23 cellular contexts compared by ENCODE assay signal in the genomic region with DNA sequence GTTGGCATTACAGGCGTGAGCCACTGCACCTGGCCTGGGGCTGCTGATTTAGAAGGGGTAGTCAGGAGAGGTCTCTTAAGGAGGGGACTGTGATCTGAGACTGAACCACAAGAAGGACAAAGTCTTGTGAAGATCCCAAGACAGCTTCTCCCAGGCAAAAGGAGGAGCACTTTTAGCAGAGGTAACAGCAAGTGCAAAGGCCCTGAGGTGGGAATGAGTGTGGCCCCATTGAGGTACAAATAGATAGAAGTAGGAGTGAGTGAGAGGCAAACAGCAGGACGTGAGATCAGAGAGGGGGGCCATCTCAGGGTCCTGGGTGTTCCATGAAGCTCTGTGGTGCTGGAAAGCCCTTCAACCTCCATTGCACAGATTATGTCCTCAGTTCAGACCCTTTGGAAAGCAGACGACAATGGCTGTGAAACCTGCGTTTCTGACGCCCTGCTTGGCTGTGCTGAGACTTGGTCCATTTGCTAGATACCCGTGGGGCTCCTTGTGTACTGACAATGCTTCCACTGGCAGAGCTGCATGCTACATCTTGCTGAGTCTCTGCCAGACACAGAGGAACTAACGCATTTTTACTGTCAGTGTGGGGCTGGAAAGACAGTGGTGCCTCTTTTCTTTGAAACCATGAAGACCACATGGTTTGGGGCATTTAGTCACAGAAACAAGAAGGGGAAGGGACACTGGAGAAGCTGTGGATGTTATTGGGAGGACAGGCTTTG. TPM values are rescaled to one million over a fixed set of nuclear protein-coding genes. Genes with fewer than 3 reads are reported as not detected.
DNase-seq lines count a peak whose midpoint lies in the region; ATAC-seq, FAIRE-seq and TF ChIP-seq lines count a peak whose summit lies in the region.
"Had no signal": no experiment of that assay in that cellular context is flagged by ENCODE, and none has a peak within 500 bp of the region (broad histone marks: within the 10 kb centered on the region; RNA-seq: fewer than 3 reads in every experiment).

No MANE protein-coding gene starts in this region.

- no peak overlapping the region for H4K8ac ChIP-seq in neuronal stem cell (ENCODE audit: low read depth, low read length)

- no peak for TF ChIP-seq CTCF in HEK293 (tag by site-specific recombination; IDR thresholded peaks at IDR 0.05)
- TF ChIP-seq CTCF in GM12878 (IDR thresholded peaks at IDR 0.05 in 2 of 3, conservative IDR thresholded peaks at IDR 0.05 in 1 of 3; ENCODE audit: control insufficient read depth in 2 of 3, extremely low read depth in 1 of 3, insufficient read depth in 1 of 3, low read depth in 3 of 3, low read length in 3 of 3), result no peak
- no peak for TF ChIP-seq CTCF in gastroesophageal sphincter (IDR thresholded peaks at IDR 0.05)
- TF ChIP-seq CTCF in osteoblast (IDR thresholded peaks at IDR 0.05; ENCODE audit: extremely low read depth, low read depth, low read length), result no peak

- no peak overlapping the region for H3K4me3 ChIP-seq in HEK293 (ENCODE audit: low read depth, low read length)
- H3K4me3 ChIP-seq in GM12878, result no peak overlapping the region
- no peak overlapping the region for H3K4me3 ChIP-seq in neuronal stem cell (ENCODE audit: low read length in 2 of 2)
- no peak overlapping the region for H3K4me3 ChIP-seq in gastroesophageal sphincter
- no peak overlapping the region for H3K4me3 ChIP-seq in osteoblast (ENCODE audit: insufficient read depth, low read length)
- H3K4me3 ChIP-seq: PC-9 had no signal

- no peak overlapping the region for H2AK5ac ChIP-seq in neuronal stem cell (ENCODE audit: low read depth, low read length)

- no peak overlapping the region for H2BK12ac ChIP-seq in neuronal stem cell (ENCODE audit: low read length)

- ATAC-seq in GM12878 (0 out of 3 replicates have a peak, but pooled peaks have one; percentile 17), gastroesophageal sphincter (no peak)

- FAIRE-seq in GM12878 (lab: Jason Lieb, UNC), result no peak
- FAIRE-seq: GM19239, HTR-8/SVneo had no signal

- H3K9me3 ChIP-seq in HEK293 (ENCODE audit: control insufficient read depth, insufficient read depth, low read depth, low read length) (no peaks in the 10 kb centered on the region), GM12878 (replicated peaks; ENCODE audit: control insufficient read depth, insufficient read depth, low read length) (no peaks in the 10 kb centered on the region), neuronal stem cell (replicated peaks in 1 of 2; ENCODE audit: control insufficient read depth in 2 of 2, insufficient read depth in 1 of 2, low read depth in 1 of 2, low read length in 2 of 2) (no peaks in the 10 kb centered on the region), gastroesophageal sphincter (no peaks in the 10 kb centered on the region), osteoblast (ENCODE audit: low read depth, low read length) (no peaks in the 10 kb centered on the region)

- no peak overlapping the region for H2BK15ac ChIP-seq in neuronal stem cell (ENCODE audit: low read length)

- TF ChIP-seq EP300 in GM12878 (IDR thresholded peaks at IDR 0.05; ENCODE audit: borderline replicate concordance in 1 of 2, control insufficient read depth in 1 of 2, low read depth in 2 of 2, low read length in 2 of 2) (no peak), gastroesophageal sphincter (IDR thresholded peaks at IDR 0.05) (no peak)

- no peak overlapping the region for H2BK5ac ChIP-seq in neuronal stem cell (ENCODE audit: low read length)

- no peak for TF ChIP-seq RAD21 in GM12878 (IDR thresholded peaks at IDR 0.05; ENCODE audit: insufficient read depth, low read depth, low read length)

- SMC1A ChIA-PET in GM12878 (lab: Charles Lee; ENCODE audit: uncharacterized antibody, unreplicated experiment), result interaction anchor here (1.4 kb wide), 1 partner anchor 12 kb away, joined by 3 read pairs; no protein-coding TSS in a partner anchor

- CTCF ChIA-PET in HEK293 (lab: Yijun Ruan, JAX), result no interaction called here
- CTCF ChIA-PET in GM12878 (lab: Yijun Ruan, JAX), result interaction anchor here (0.7 kb wide), 1 partner anchor 376 kb away, joined by 3 read pairs; no protein-coding TSS in a partner anchor

- TF ChIP-seq POLR2A in GM12878 (IDR thresholded peaks at IDR 0.05; ENCODE audit: low read depth, low read length) (no peak), gastroesophageal sphincter (IDR thresholded peaks at IDR 0.05) (no peak)

- H4K91ac ChIP-seq in neuronal stem cell (ENCODE audit: low read depth, low read length, poor library complexity), result no peak overlapping the region

- no TSS peak for BruUV-seq in GM12878 (replicated peaks; lab: Mats Ljungman, UMichigan)

- intact Hi-C loops in GM12878 (cut with micrococcal nuclease; ENCODE audit: unreplicated experiment), result no loop called here

- H4K20me1 ChIP-seq in GM12878 (ENCODE audit: control insufficient read depth, insufficient read depth), result no peaks in the 10 kb centered on the region
- no peaks in the 10 kb centered on the region for H4K20me1 ChIP-seq in osteoblast (ENCODE audit: insufficient read depth, low read length)

- H3K4me1 ChIP-seq in HEK293 (ENCODE audit: control insufficient read depth, insufficient read depth, low read length) (no peaks in the 10 kb centered on the region), GM12878 (ENCODE audit: control insufficient read depth, insufficient read depth, low read length) (no peaks in the 10 kb centered on the region), neuronal stem cell (ENCODE audit: control insufficient read depth in 2 of 2, insufficient read depth in 1 of 2, low read depth in 1 of 2, low read length in 2 of 2) (peaks cover 0 to 11% of the 10 kb centered on the region in 2 donors), gastroesophageal sphincter (no peaks in the 10 kb centered on the region), osteoblast (ENCODE audit: insufficient read depth, low read length) (peaks cover 3% of the 10 kb centered on the region)

- H3K14ac ChIP-seq in neuronal stem cell (ENCODE audit: low read length), result peak overlapping the region; percentile 49

- H3K9ac ChIP-seq in GM12878 (ENCODE audit: control insufficient read depth, insufficient read depth, low read length) (no peak overlapping the region), neuronal stem cell (ENCODE audit: low read depth, low read length, poor library complexity) (no peak overlapping the region)

- in situ Hi-C loops in GM12878 (cut with MboI) (no loop called here), KBM-7 (cut with MboI; ENCODE audit: low pct_unique_long_range_greater_than_20kb, low sequenced_read_pairs) (no loop called here)

- DNase-seq in DMS53 (lab: John Stamatoyannopoulos, UW) (peak; percentile 15), DMS53 treated with DMSO at 0.1 percent for 48 hours (lab: John Stamatoyannopoulos, UW; ENCODE audit: unreplicated experiment) (no peak), GM12878 (ENCODE audit: low read depth, low spot score) (no peak), neuronal stem cell (ENCODE audit: low spot score) (no peak), KBM-7 (no peak), osteoblast (ENCODE audit: insufficient read length, low spot score, missing footprints) (no peak)
- DNase-seq: AML-193, EL, GF-D8, Karpas-422, NCI-H2171, NCI-H524 treated with DMSO at 0.1 percent for 48 hours, NCI-H82, PC-9, SIG-M5 had no signal

- H2BK120ac ChIP-seq in neuronal stem cell (ENCODE audit: low read depth, low read length), result no peak overlapping the region

- H3K4ac ChIP-seq in neuronal stem cell (ENCODE audit: low read length), result no peak overlapping the region

- H3K18ac ChIP-seq in neuronal stem cell (ENCODE audit: low read length), result peak overlapping the region; percentile 30

- H3K27ac ChIP-seq in HEK293 (ENCODE audit: extremely low read depth, low read depth, low read length), result no peak overlapping the region
- H3K27ac ChIP-seq in GM12878 (ENCODE audit: control insufficient read depth, insufficient read depth), result no peak overlapping the region
- H3K27ac ChIP-seq in neuronal stem cell (replicated peaks; ENCODE audit: low read length), result no peak overlapping the region
- no peak overlapping the region for H3K27ac ChIP-seq in gastroesophageal sphincter
- no peak overlapping the region for H3K27ac ChIP-seq in osteoblast (ENCODE audit: low read depth, low read length)
- H3K27ac ChIP-seq: 22Rv1, C4-2B, PC-9, RWPE1 had no signal

- H3K79me1 ChIP-seq in neuronal stem cell (ENCODE audit: low read depth, low read length), result no peaks in the 10 kb centered on the region

- 27% methylated on average over 7 of the region's 7 CpGs for WGBS in GM12878 (ENCODE audit: insufficient coverage, insufficient replicate concordance, low lambda C conversion rate, missing lambda C conversion rate)
- WGBS in neuronal stem cell (ENCODE audit: extremely low coverage in 2 of 2, insufficient read length in 2 of 2, insufficient replicate concordance in 1 of 2), 2 donors, result no CpG with 5 or more reads among the region's 7 CpGs
- 85 to 90% methylated on average over 4 to 6 of the region's 7 CpGs for WGBS in gastroesophageal sphincter (ENCODE audit: low coverage in 1 of 2), 2 donors

- H3K79me2 ChIP-seq in GM12878 (ENCODE audit: control insufficient read depth, insufficient read depth, low read length) (no peaks in the 10 kb centered on the region), osteoblast (ENCODE audit: insufficient read depth, low read length) (no peaks in the 10 kb centered on the region)

- RAD21 ChIA-PET in GM12878 (lab: Charles Lee; ENCODE audit: unreplicated experiment), result no interaction called here

- no peak overlapping the region for H3K23ac ChIP-seq in neuronal stem cell (ENCODE audit: low read depth, low read length, poor library complexity)

- H2AFZ ChIP-seq in GM12878 (ENCODE audit: control insufficient read depth, low read depth, low read length) (no peak overlapping the region), neuronal stem cell (ENCODE audit: low read length) (no peak overlapping the region), osteoblast (ENCODE audit: low read length) (no peak overlapping the region)
- H2AFZ ChIP-seq: PC-9 had no signal

- H3K4me2 ChIP-seq in GM12878 (ENCODE audit: control insufficient read depth, insufficient read depth) (no peak overlapping the region), neuronal stem cell (ENCODE audit: insufficient read depth, low read length, poor library complexity, severe bottlenecking) (no peak overlapping the region), osteoblast (ENCODE audit: insufficient read depth, low read length) (no peak overlapping the region)
- H3K4me2 ChIP-seq: PC-9 had no signal

- POLR2A ChIA-PET in HEK293 (lab: Yijun Ruan, JAX), result no interaction called here
- POLR2A ChIA-PET in GM12878 (lab: Charles Lee), result no interaction called here

- H3K36me3 ChIP-seq in HEK293 (ENCODE audit: control insufficient read depth in 2 of 2, insufficient read depth in 1 of 2, low read length in 2 of 2), result no peaks in the 10 kb centered on the region
- H3K36me3 ChIP-seq in GM12878 (ENCODE audit: control insufficient read depth in 2 of 2, insufficient read depth in 2 of 2, low read length in 1 of 2), result no peaks in the 10 kb centered on the region
- no peaks in the 10 kb centered on the region for H3K36me3 ChIP-seq in neuronal stem cell (replicated peaks in 1 of 2; ENCODE audit: control insufficient read depth in 2 of 2, insufficient read depth in 2 of 2, low read length in 2 of 2)
- no peaks in the 10 kb centered on the region for H3K36me3 ChIP-seq in gastroesophageal sphincter
- H3K36me3 ChIP-seq in osteoblast (ENCODE audit: insufficient read depth, low read length), result no peaks in the 10 kb centered on the region

- peaks cover 0 to 2% of the 10 kb centered on the region in 2 experiments; a peak in 1 of 4 replicates for H3K27me3 ChIP-seq in GM12878 (replicated peaks in 1 of 2; ENCODE audit: control insufficient read depth in 2 of 2, insufficient read depth in 2 of 2, low read length in 1 of 2)
- H3K27me3 ChIP-seq in neuronal stem cell (ENCODE audit: control insufficient read depth in 3 of 3, insufficient read depth in 3 of 3, low read depth in 1 of 3, low read length in 3 of 3), result peaks cover 0 to 18% (median 0%) of the 10 kb centered on the region in 3 experiments
- H3K27me3 ChIP-seq in gastroesophageal sphincter, result peaks cover 8% of the 10 kb centered on the region
- peaks cover 13% of the 10 kb centered on the region for H3K27me3 ChIP-seq in osteoblast (ENCODE audit: insufficient read depth, low read length)

RNA-seq across cellular contexts. Expression of gene CCKAR, which starts 1.3 kb away (rescaled TPM):
- total RNA-seq in GM12878 (2013; cell fraction: nucleolus; rRNA removed), result not detected in 2 replicates
- total RNA-seq in GM12878 (2014; rRNA removed) (not detected in 2 replicates), GM12878 (2014; rRNA removed; fragmentation: Illumina TruSeq; extraction: Trizol) (not detected in 2 replicates), GM12878 (2021) (not detected in 2 replicates), gastroesophageal sphincter (1 to 10 TPM in 2 of 4 donors, under 1 TPM in 1, not detected in 1; 0.54 to 2.1 (median 1.3) TPM), osteoblast (0.59 and 2.5 TPM in 2 replicates)
- polyA plus RNA-seq in GM12878 (2011; ENCODE audit: low read depth), result not detected
- polyA plus RNA-seq in GM12878 (2011; rRNA removed) (not detected in 2 replicates), GM12878 (2014; fragmentation: Illumina TruSeq; extraction: Trizol) (not detected in 2 replicates), GM12878 (2014; fragmentation: Nextera tagmentation; extraction: Ambion mirVana) (not detected), GM12878 (2014; rRNA removed) (not detected in 2 replicates), GM12878 (2016; fragmentation: Nextera tagmentation; extraction: Ambion mirVana) (not detected)
- not detected in 2 replicates for polyA plus RNA-seq in GM12878 (2011; cell fraction: cytosol; rRNA removed)
- polyA plus RNA-seq in GM12878 (2011; cell fraction: nucleus; rRNA removed), result not detected in 2 replicates
- polyA plus RNA-seq in GM12878 (2012), result not detected in 2 replicates
- polyA minus RNA-seq in GM12878 (2011; rRNA and poly(A)+ RNA removed), result not detected in 2 replicates
- not detected in 2 replicates for polyA minus RNA-seq in GM12878 (2011; cell fraction: cytosol; rRNA and poly(A)+ RNA removed)
- polyA minus RNA-seq in GM12878 (2011; cell fraction: nucleus; rRNA and poly(A)+ RNA removed), result not detected in 2 replicates
- polyA plus RNA-seq in neuronal stem cell (2013, experiment 1 of 2), result not detected
- polyA plus RNA-seq in neuronal stem cell (2013, experiment 2 of 2), result not detected
- total RNA-seq: H4, PC-9 had no signal
